In the genomic region with DNA sequence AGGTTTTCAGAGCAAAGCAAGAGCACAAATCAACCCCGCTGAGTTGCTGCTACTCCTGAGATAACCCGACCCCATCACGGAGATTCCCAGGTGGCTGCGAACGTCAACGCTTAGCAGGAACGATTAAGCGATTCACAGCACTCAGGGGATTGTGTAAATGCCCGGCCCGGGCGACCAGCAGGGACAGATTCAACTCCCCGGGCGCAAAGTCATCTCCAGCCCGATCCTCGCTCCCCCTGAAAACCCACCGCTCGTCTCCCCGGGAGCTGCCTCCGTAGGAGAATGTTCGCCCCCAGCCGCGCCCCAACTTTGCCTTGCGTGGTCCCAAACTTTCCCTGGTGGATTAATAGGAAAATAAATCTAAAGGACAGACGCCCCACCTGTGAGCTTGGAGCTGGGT, we compare ENCODE assay signal across 13 cellular contexts. TPM values are rescaled to one million over a fixed set of nuclear protein-coding genes. Genes with fewer than 3 reads are reported as not detected.
A peak's percentile ranks its signal among the peaks of the same experiment; 100 is the strongest.
DNase-seq lines count a peak whose midpoint lies in the region; ATAC-seq and TF ChIP-seq lines count a peak whose summit lies in the region.
"Had no signal": no experiment of that assay in that cellular context is flagged by ENCODE, and none has a peak within 500 bp of the region (broad histone marks: within the 10 kb centered on the region; RNA-seq: fewer than 3 reads in every experiment).

No MANE protein-coding gene starts in this region.

- peak overlapping the region; percentile 81 for H3K4me3 Mint-ChIP-seq in endothelial cell (ENCODE audit: unreplicated experiment)

- no peak for ATAC-seq in HG02763 (IDR thresholded peaks at IDR 0.05; ENCODE audit: unreplicated experiment)
- ATAC-seq: PC-3 had no signal

- no peaks in the 10 kb centered on the region for H3K36me3 ChIP-seq in osteoblast (ENCODE audit: insufficient read depth, low read length)
- H3K36me3 ChIP-seq: transverse colon had no signal

- H2AFZ ChIP-seq in osteoblast (ENCODE audit: low read length), result no peak overlapping the region

- H3K4me3 ChIP-seq in osteoblast (ENCODE audit: insufficient read depth, low read length), result no peak overlapping the region
- H3K4me3 ChIP-seq: transverse colon had no signal

- no peak for TF ChIP-seq CTCF in endothelial cell (IDR thresholded peaks at IDR 0.05; ENCODE audit: unreplicated experiment)
- no peak for TF ChIP-seq CTCF in osteoblast (IDR thresholded peaks at IDR 0.05; ENCODE audit: extremely low read depth, low read depth, low read length)

- DNase-seq in DMS 273 (lab: John Stamatoyannopoulos, UW; ENCODE audit: unreplicated experiment) (peak; percentile 66), DMS 273 treated with DMSO at 0.1 percent for 48 hours (lab: John Stamatoyannopoulos, UW) (no peak), NCI-H345 treated with DMSO at 0.1 percent for 48 hours (lab: John Stamatoyannopoulos, UW; ENCODE audit: unreplicated experiment) (peak; percentile 49), endothelial cell (ENCODE audit: low spot score) (peak; percentile 27), osteoblast (ENCODE audit: insufficient read length, low spot score, missing footprints) (peak; percentile 43), activated T-cell treated with anti-CD3 and anti-CD28 coated beads for 4 hours (no peak)
- no peak for DNase-seq in stimulated activated CD4-positive, alpha-beta T cell treated with anti-CD3 and anti-CD28 coated beads, Interleukin-2, amount 100 ng/mL, for 24 hours
- DNase-seq: PC-3, T1000, transverse colon had no signal

- peaks cover 25% of the 10 kb centered on the region for H3K27me3 ChIP-seq in osteoblast (ENCODE audit: insufficient read depth, low read length)

- H3K27me3 Mint-ChIP-seq in endothelial cell (ENCODE audit: unreplicated experiment), result peaks cover 6% of the 10 kb centered on the region

- H3K4me1 ChIP-seq in osteoblast (ENCODE audit: insufficient read depth, low read length), result no peaks in the 10 kb centered on the region
- H3K4me1 ChIP-seq: transverse colon had no signal

- peaks cover 5% of the 10 kb centered on the region for H3K4me1 Mint-ChIP-seq in endothelial cell (ENCODE audit: unreplicated experiment)

- no peaks in the 10 kb centered on the region for H3K9me3 ChIP-seq in osteoblast (ENCODE audit: low read depth, low read length)
- H3K9me3 ChIP-seq: transverse colon had no signal

- no peaks in the 10 kb centered on the region for H3K79me2 ChIP-seq in osteoblast (ENCODE audit: insufficient read depth, low read length)

- no peaks in the 10 kb centered on the region for H3K36me3 Mint-ChIP-seq in endothelial cell (ENCODE audit: low read depth, unreplicated experiment)

- no peak overlapping the region for H3K4me2 ChIP-seq in osteoblast (ENCODE audit: insufficient read depth, low read length)

- H3K9me3 Mint-ChIP-seq in endothelial cell (ENCODE audit: unreplicated experiment), result no peaks in the 10 kb centered on the region

- no peak overlapping the region for H3K27ac Mint-ChIP-seq in endothelial cell (ENCODE audit: unreplicated experiment)

- H4K20me1 ChIP-seq in osteoblast (ENCODE audit: insufficient read depth, low read length), result no peaks in the 10 kb centered on the region

- no peak overlapping the region for H3K27ac ChIP-seq in osteoblast (ENCODE audit: low read depth, low read length)
- H3K27ac ChIP-seq: 22Rv1, transverse colon had no signal

RNA-seq across cellular contexts. Expression of a gene that starts 0.7 kb away (rescaled TPM):
- total RNA-seq in endothelial cell (ENCODE audit: unreplicated experiment) (0.10 TPM), osteoblast (under 0.01 TPM in 1 of 2 replicates, not detected in the other)
- total RNA-seq: PC-3, pulmonary artery endothelial cell had no signal

Comparison
In these comparisons a context has a peak if more than half of its experiments do, and no peak if none do; other contexts are left out.
1. DNase-seq: peak in DMS 273 (single experiment), NCI-H345 treated with DMSO at 0.1 percent for 48 hours (single experiment), endothelial cell (single experiment) and osteoblast (single experiment); none in DMS 273 treated with DMSO at 0.1 percent for 48 hours (single experiment), stimulated activated CD4-positive, alpha-beta T cell treated with anti-CD3 and anti-CD28 coated beads, Interleukin-2, amount 100 ng/mL, for 24 hours (0 of 2) and activated T-cell treated with anti-CD3 and anti-CD28 coated beads for 4 hours (single experiment).